8 cellular contexts compared by ENCODE assay signal in genomic region chr6:13795041-13795748, GRCh38. TPM values are rescaled to one million over a fixed set of nuclear protein-coding genes. Genes with fewer than 3 reads are reported as not detected.
DNase-seq lines count a peak whose midpoint lies in the region; ATAC-seq and TF ChIP-seq lines count a peak whose summit lies in the region.

No MANE protein-coding gene starts in this region.

- H2AFZ ChIP-seq in PC-9 (no peak overlapping the region), fibroblast of lung (ENCODE audit: low read length) (no peak overlapping the region)

- no peak overlapping the region for H3K4me2 ChIP-seq in PC-9
- no peak overlapping the region for H3K4me2 ChIP-seq in fibroblast of lung (ENCODE audit: extremely low read depth, insufficient read depth, low read length)

- H3K36me3 ChIP-seq in PC-9 (ENCODE audit: low read depth), result peaks cover 7% of the 10 kb centered on the region
- H3K36me3 ChIP-seq in fibroblast of lung (ENCODE audit: control insufficient read depth, insufficient read depth, low read length), result peaks cover 2% of the 10 kb centered on the region

- H4K20me1 ChIP-seq in PC-9 (ENCODE audit: insufficient read depth), result no peaks in the 10 kb centered on the region
- no peaks in the 10 kb centered on the region for H4K20me1 ChIP-seq in fibroblast of lung (ENCODE audit: control insufficient read depth, extremely low read depth, insufficient read depth, low read length)

- DNase-seq in DMS153 treated with DMSO at 0.1 percent for 48 hours (lab: John Stamatoyannopoulos, UW; ENCODE audit: unreplicated experiment) (peak; percentile 51), KBM-7 (peak; percentile 81), PC-9 (peak; percentile 71 to 77), fibroblast of lung (ENCODE audit: low read depth in 2 of 2) (peak; percentile 70 to 82), nephron progenitor cell (peak; percentile 86)
- peak; percentile 79 for DNase-seq in activated T-cell treated with anti-CD3 and anti-CD28 coated beads, Interleukin-2, amount 50 U/mL, for 1 hour
- DNase-seq in stimulated activated naive CD8-positive, alpha-beta T cell treated with anti-CD3 and anti-CD28 coated beads, Interleukin-15, Interleukin-2, amounts not matched to agents 100 U/mL and 50 U/mL, for 24 hours, result peak; percentile 90

- in situ Hi-C loops in KBM-7 (cut with MboI; ENCODE audit: low pct_unique_long_range_greater_than_20kb, low sequenced_read_pairs), result no loop called here

- H3K9me2 ChIP-seq in PC-9 (ENCODE audit: insufficient read depth), result no peaks in the 10 kb centered on the region

- no peaks in the 10 kb centered on the region for H3K79me2 ChIP-seq in PC-9 (ENCODE audit: low read depth)
- H3K79me2 ChIP-seq in fibroblast of lung (ENCODE audit: control insufficient read depth, insufficient read depth, low read length), result no peaks in the 10 kb centered on the region

- H3K27me3 ChIP-seq in PC-9 (ENCODE audit: insufficient read depth, low read depth) (no peaks in the 10 kb centered on the region), fibroblast of lung (ENCODE audit: control insufficient read depth, insufficient read depth, low read length) (no peaks in the 10 kb centered on the region)

- no TSS peak for BruUV-seq in PC-9 (replicated peaks; lab: Mats Ljungman, UMichigan)

- peaks cover 58% of the 10 kb centered on the region for H3K36me3 Mint-ChIP-seq in nephron progenitor cell (ENCODE audit: low read depth)

- intact Hi-C loops in PC-9 (cut with micrococcal nuclease; ENCODE audit: unreplicated experiment), result loop anchor here (1.0 to 10.0 kb wide), 6 partner anchors 70 to 349 kb away; partner anchors contain the start of gene NOL7

- peak overlapping the region; percentile 49 for H3K27ac ChIP-seq in PC-9
- H3K27ac ChIP-seq in fibroblast of lung (ENCODE audit: insufficient read depth, low read length), result peak overlapping the region; percentile 60

- POLR2A ChIA-PET in PC-9 (lab: Charles Lee; ENCODE audit: unreplicated experiment), result interaction anchor here (0.6 kb wide), 1 partner anchor 20 kb away, joined by 5 read pairs; no protein-coding TSS in a partner anchor

- peaks cover 29% of the 10 kb centered on the region for H3F3A ChIP-seq in PC-9 (ENCODE audit: insufficient read depth, low read depth)

- peaks cover 41% of the 10 kb centered on the region for H3K4me1 ChIP-seq in PC-9 (replicated peaks; ENCODE audit: insufficient read depth)
- no peaks in the 10 kb centered on the region for H3K4me1 ChIP-seq in fibroblast of lung (ENCODE audit: control insufficient read depth, extremely low read depth, insufficient read depth, low read length)

- TF ChIP-seq CTCF in PC-9 (conservative IDR thresholded peaks at IDR 0.05) (peak; percentile 94), fibroblast of lung (conservative IDR thresholded peaks at IDR 0.05 in 1 of 2, IDR thresholded peaks at IDR 0.05 in 1 of 2; ENCODE audit: low read depth in 1 of 2, low read length in 2 of 2) (peak; percentile 94 to 97), nephron progenitor cell (IDR thresholded peaks at IDR 0.05) (peak; percentile 89)

- ATAC-seq in GM21576 (IDR thresholded peaks at IDR 0.05; ENCODE audit: unreplicated experiment), result peak; percentile 89
- ATAC-seq in stimulated activated naive CD8-positive, alpha-beta T cell treated with anti-CD3 and anti-CD28 coated beads, Interleukin-15, Interleukin-2, amounts not matched to agents 100 U/mL and 50 U/mL, for 24 hours, result peak; percentile 90

- peaks cover 6% of the 10 kb centered on the region for H3K27me3 Mint-ChIP-seq in nephron progenitor cell (ENCODE audit: low read depth, poor library complexity)

- H3K4me3 Mint-ChIP-seq in nephron progenitor cell, result no peak overlapping the region

- H3K9ac ChIP-seq in fibroblast of lung (ENCODE audit: insufficient read depth, low read length), result no peak overlapping the region

- H3K4me1 Mint-ChIP-seq in nephron progenitor cell, result no peaks in the 10 kb centered on the region

- H3K4me3 ChIP-seq in PC-9 (no peak overlapping the region), fibroblast of lung (replicated peaks in 1 of 4; ENCODE audit: control extremely low read depth in 1 of 4, insufficient read depth in 1 of 4, low read depth in 3 of 4, low read length in 4 of 4) (no peak overlapping the region)

- CTCF ChIA-PET in PC-9 (lab: Charles Lee), result interaction anchor here (0.5 to 1.2 kb wide), 15 partner anchors 9 to 440 kb away, joined by 3 to 8 read pairs (median 5); partner anchors contain the start of gene RANBP9

- H3K9me3 Mint-ChIP-seq in nephron progenitor cell, result no peaks in the 10 kb centered on the region

- H3K9me3 ChIP-seq in PC-9 (ENCODE audit: insufficient read depth, low read depth), result no peaks in the 10 kb centered on the region
- H3K9me3 ChIP-seq in fibroblast of lung (ENCODE audit: control insufficient read depth, insufficient read depth, low read depth, low read length), result no peaks in the 10 kb centered on the region

- no peak overlapping the region for H3K27ac Mint-ChIP-seq in nephron progenitor cell

RNA-seq across cellular contexts. Expression of gene MCUR1, which starts 19.2 kb away (rescaled TPM):
- total RNA-seq in PC-9 (2021) (38.8 and 45.9 TPM in 2 replicates), fibroblast of lung (6.3 and 7.4 TPM in 2 replicates)
- 11.3 and 12.4 TPM in 2 replicates for polyA plus RNA-seq in fibroblast of lung
- polyA plus RNA-seq in fibroblast of lung (2012), result 12.0 and 13.1 TPM in 2 replicates
- polyA minus RNA-seq in fibroblast of lung (ENCODE audit: low replicate concordance), result 1.8 and 2.7 TPM in 2 replicates
